15 cellular contexts compared by ENCODE assay signal in the genomic region with DNA sequence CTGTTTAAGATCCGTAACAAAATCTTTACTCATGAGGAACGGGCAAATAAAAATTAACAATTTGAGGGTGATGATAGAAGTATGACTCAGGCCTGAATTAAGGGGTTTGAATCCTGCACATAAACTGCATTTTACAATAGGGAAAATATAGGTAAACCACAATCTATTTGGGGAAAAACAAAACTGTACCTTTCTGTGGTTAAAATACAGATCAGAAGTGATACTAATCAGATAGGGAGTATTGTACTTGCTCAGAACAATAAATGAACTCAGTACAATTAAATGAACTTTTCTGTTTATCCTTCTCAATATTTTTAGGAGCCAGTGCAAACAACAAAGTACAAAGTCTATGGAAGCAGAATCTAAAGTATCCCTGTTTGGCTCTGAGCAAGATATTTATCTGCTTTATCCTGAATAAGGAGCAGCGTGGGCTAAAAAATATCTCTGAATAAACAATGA.
DNase-seq lines count a peak whose midpoint lies in the region; ATAC-seq and TF ChIP-seq lines count a peak whose summit lies in the region.
"Had no signal": no experiment of that assay in that cellular context is flagged by ENCODE, and none has a peak within 500 bp of the region (broad histone marks: within the 10 kb centered on the region; RNA-seq: fewer than 3 reads in every experiment).

No MANE protein-coding gene starts in this region.

- WGBS in SK-N-SH (ENCODE audit: low lambda C conversion rate), result 63% methylated on average over 3 of the region's 3 CpGs
- WGBS in liver, result 27% methylated on average over 3 of the region's 3 CpGs

- no peak for TF ChIP-seq EP300 in SK-N-SH (IDR thresholded peaks at IDR 0.05; ENCODE audit: borderline replicate concordance in 1 of 2, low read depth in 1 of 2, low read length in 1 of 2)

- POLR2A ChIA-PET in SK-N-SH (lab: Yijun Ruan, JAX), result no interaction called here
- POLR2A ChIA-PET in OCI-LY7 (lab: Charles Lee), result no interaction called here

- H3K4me1 ChIP-seq in SK-N-SH (ENCODE audit: control insufficient read depth in 1 of 2, insufficient read depth in 2 of 2, low read depth in 1 of 2, low read length in 1 of 2), result no peaks in the 10 kb centered on the region
- H3K4me1 ChIP-seq in liver (ENCODE audit: control insufficient read depth in 4 of 4, insufficient read depth in 4 of 4, low read length in 3 of 4), result peaks cover 6 to 33% (median 23%) of the 10 kb centered on the region in 4 donors
- H3K4me1 ChIP-seq in OCI-LY7 (ENCODE audit: insufficient read depth, low read length, poor library complexity, severe bottlenecking), result no peaks in the 10 kb centered on the region

- H3K9ac ChIP-seq in SK-N-SH (no peak overlapping the region), liver (ENCODE audit: low read depth in 1 of 2, low read length in 2 of 2) (no peak overlapping the region)

- no peaks in the 10 kb centered on the region for H3F3A ChIP-seq in SK-N-SH (replicated peaks; ENCODE audit: insufficient read depth)

- TF ChIP-seq RAD21 in SK-N-SH (IDR thresholded peaks at IDR 0.05; ENCODE audit: low read length) (no peak), liver (IDR thresholded peaks at IDR 0.05) (peak in 1 of 2 donors; percentile 50)

- ATAC-seq in SK-N-SH treated with all-trans-retinoic acid at 6 μM for 48 hours (no peak), omental fat pad (ENCODE audit: low FRiP score) (no peak)

- H2AFZ ChIP-seq in SK-N-SH (ENCODE audit: low read depth) (0 out of 2 replicates have a peak overlapping the region, but pooled peaks have one; percentile 4), OCI-LY7 (ENCODE audit: low read length) (no peak overlapping the region)

- H3K27ac ChIP-seq in SK-N-SH (ENCODE audit: low read depth in 2 of 2, low read length in 1 of 2), result no peak overlapping the region
- H3K27ac ChIP-seq in VCaP, result peak overlapping the region; percentile 99
- peak overlapping the region; percentile 38 to 55 for H3K27ac ChIP-seq in liver (ENCODE audit: low read depth in 1 of 2, low read length in 2 of 2)
- H3K27ac ChIP-seq in coronary artery, result no peak overlapping the region
- H3K27ac ChIP-seq in OCI-LY7 (ENCODE audit: low read depth, low read length, poor library complexity, severe bottlenecking), result no peak overlapping the region
- H3K27ac ChIP-seq: HL-60 had no signal

- H3K9me2 ChIP-seq in SK-N-SH (no peaks in the 10 kb centered on the region), OCI-LY7 (ENCODE audit: insufficient read depth, low read length) (no peaks in the 10 kb centered on the region)

- no peaks in the 10 kb centered on the region for H3K27me3 ChIP-seq in SK-N-SH (ENCODE audit: insufficient read depth)
- no peaks in the 10 kb centered on the region for H3K27me3 ChIP-seq in liver (ENCODE audit: control insufficient read depth in 4 of 4, insufficient read depth in 4 of 4, low read length in 3 of 4)
- no peaks in the 10 kb centered on the region for H3K27me3 ChIP-seq in H7 (ENCODE audit: control insufficient read depth, insufficient read depth, low read length)

- H4K20me1 ChIP-seq in SK-N-SH (ENCODE audit: insufficient read depth), result no peaks in the 10 kb centered on the region
- H4K20me1 ChIP-seq in OCI-LY7 (ENCODE audit: insufficient read depth, low read length), result no peaks in the 10 kb centered on the region

- H3K79me2 ChIP-seq in SK-N-SH (ENCODE audit: insufficient read depth), result no peaks in the 10 kb centered on the region
- no peaks in the 10 kb centered on the region for H3K79me2 ChIP-seq in OCI-LY7 (ENCODE audit: insufficient read depth, low read depth, low read length)

- CTCF ChIA-PET in SK-N-SH (lab: Yijun Ruan, JAX), result no interaction called here
- CTCF ChIA-PET in OCI-LY7 (lab: Charles Lee; ENCODE audit: unreplicated experiment), result no interaction called here

- H3K9me3 ChIP-seq in SK-N-SH, result no peaks in the 10 kb centered on the region
- no peaks in the 10 kb centered on the region for H3K9me3 ChIP-seq in liver (ENCODE audit: control insufficient read depth in 4 of 4, low read length in 3 of 4)
- no peaks in the 10 kb centered on the region for H3K9me3 ChIP-seq in OCI-LY7 (ENCODE audit: low read length)

- DNase-seq in SK-N-SH (no peak), coronary artery (ENCODE audit: low spot score) (no peak), H7 (no peak), omental fat pad (ENCODE audit: low spot score) (no peak), OCI-LY7 (ENCODE audit: low spot score) (no peak)
- DNase-seq: HCEC 1CT, KBM-7, NCI-H1417 treated with DMSO at 0.1 percent for 48 hours, NCI-H2029 treated with DMSO at 0.1 percent for 48 hours, NCI-H510A treated with DMSO at 0.1 percent for 48 hours, RPMI8226 had no signal

- no TSS peak for BruUV-seq in OCI-LY7 (replicated peaks; lab: Mats Ljungman, UMichigan)

- no peak overlapping the region for H3K4me3 ChIP-seq in SK-N-SH (ENCODE audit: low read depth in 2 of 2, low read length in 1 of 2)
- H3K4me3 ChIP-seq in liver (ENCODE audit: low read depth in 1 of 3, low read length in 3 of 3), result no peak overlapping the region
- no peak overlapping the region for H3K4me3 ChIP-seq in coronary artery
- no peak overlapping the region for H3K4me3 ChIP-seq in H7 (ENCODE audit: insufficient read depth, low read depth, low read length)
- no peak overlapping the region for H3K4me3 ChIP-seq in OCI-LY7 (ENCODE audit: low read depth, low read length, poor library complexity, severe bottlenecking)

- H3K36me3 ChIP-seq in SK-N-SH (replicated peaks in 1 of 2; ENCODE audit: control insufficient read depth in 1 of 2, insufficient read depth in 2 of 2, low read length in 1 of 2), result no peaks in the 10 kb centered on the region
- H3K36me3 ChIP-seq in liver (ENCODE audit: control insufficient read depth in 4 of 4, insufficient read depth in 3 of 4, low read depth in 1 of 4, low read length in 3 of 4), result no peaks in the 10 kb centered on the region
- H3K36me3 ChIP-seq in H7 (replicated peaks; ENCODE audit: control insufficient read depth, insufficient read depth, low read length), result no peaks in the 10 kb centered on the region
- peaks cover 45% of the 10 kb centered on the region for H3K36me3 ChIP-seq in OCI-LY7 (ENCODE audit: insufficient read depth, low read length)

- intact Hi-C loops in OCI-LY7 (cut with micrococcal nuclease; ENCODE audit: unreplicated experiment), result no loop called here

- H3K4me2 ChIP-seq in SK-N-SH (no peak overlapping the region), OCI-LY7 (ENCODE audit: low read length) (no peak overlapping the region)

- TF ChIP-seq CTCF in SK-N-SH (IDR thresholded peaks at IDR 0.05), result no peak
- TF ChIP-seq CTCF in VCaP (conservative IDR thresholded peaks at IDR 0.05), result no peak
- TF ChIP-seq CTCF in liver (IDR thresholded peaks at IDR 0.05; ENCODE audit: low read depth, low read length, missing input control), result no peak
- no peak for TF ChIP-seq CTCF in coronary artery (IDR thresholded peaks at IDR 0.05)
- no peak for TF ChIP-seq CTCF in omental fat pad (IDR thresholded peaks at IDR 0.05)
- TF ChIP-seq CTCF in OCI-LY7 (conservative IDR thresholded peaks at IDR 0.05; ENCODE audit: low read length), result no peak

TF ChIP-seq in SK-N-SH, 30 proteins besides CTCF, POLR2A, EP300 and RAD21 (continues in another document):
- TF ChIP-seq JUND (IDR thresholded peaks at IDR 0.05), result no peak
- TF ChIP-seq RXRA (IDR thresholded peaks at IDR 0.05; ENCODE audit: borderline replicate concordance, low read depth), result no peak
- TF ChIP-seq SIN3A (IDR thresholded peaks at IDR 0.05; ENCODE audit: borderline replicate concordance, low read depth, low read length), result no peak
- TF ChIP-seq FOXJ3 (CRISPR knock-in tag; IDR thresholded peaks at IDR 0.05), result no peak
- TF ChIP-seq MEF2A (IDR thresholded peaks at IDR 0.05; ENCODE audit: borderline replicate concordance, low read depth), result no peak
- TF ChIP-seq, protein P1, sequence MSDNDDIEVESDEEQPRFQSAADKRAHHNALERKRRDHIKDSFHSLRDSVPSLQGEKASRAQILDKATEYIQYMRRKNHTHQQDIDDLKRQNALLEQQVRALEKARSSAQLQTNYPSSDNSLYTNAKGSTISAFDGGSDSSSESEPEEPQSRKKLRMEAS (IDR thresholded peaks at IDR 0.05; ENCODE audit: low read depth), result no peak

TF ChIP-seq in SK-N-SH treated with all-trans-retinoic acid at 6 μM for 48 hours, 23 proteins besides CTCF, POLR2A, EP300 and RAD21 (continues in another document):
- TF ChIP-seq ZFP30 (CRISPR knock-in tag; IDR thresholded peaks at IDR 0.05) (no peak), SNAI2 (CRISPR knock-in tag; IDR thresholded peaks at IDR 0.05) (no peak), CSDC2 (CRISPR knock-in tag; IDR thresholded peaks at IDR 0.05) (no peak), ESRRG (CRISPR knock-in tag; IDR thresholded peaks at IDR 0.05) (no peak)
- TF ChIP-seq, protein P2, sequence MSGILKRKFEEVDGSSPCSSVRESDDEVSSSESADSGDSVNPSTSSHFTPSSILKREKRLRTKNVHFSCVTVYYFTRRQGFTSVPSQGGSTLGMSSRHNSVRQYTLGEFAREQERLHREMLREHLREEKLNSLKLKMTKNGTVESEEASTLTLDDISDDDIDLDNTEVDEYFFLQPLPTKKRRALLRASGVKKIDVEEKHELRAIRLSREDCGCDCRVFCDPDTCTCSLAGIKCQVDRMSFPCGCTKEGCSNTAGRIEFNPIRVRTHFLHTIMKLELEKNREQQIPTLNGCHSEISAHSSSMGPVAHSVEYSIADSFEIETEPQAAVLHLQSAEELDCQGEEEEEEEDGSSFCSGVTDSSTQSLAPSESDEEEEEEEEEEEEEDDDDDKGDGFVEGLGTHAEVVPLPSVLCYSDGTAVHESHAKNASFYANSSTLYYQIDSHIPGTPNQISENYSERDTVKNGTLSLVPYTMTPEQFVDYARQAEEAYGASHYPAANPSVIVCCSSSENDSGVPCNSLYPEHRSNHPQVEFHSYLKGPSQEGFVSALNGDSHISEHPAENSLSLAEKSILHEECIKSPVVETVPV (CRISPR knock-in tag; IDR thresholded peaks at IDR 0.05), result no peak

TF ChIP-seq in liver, 16 proteins besides CTCF, POLR2A, EP300 and RAD21 (continues in another document):
- no peak for TF ChIP-seq NR2F2 (IDR thresholded peaks at IDR 0.05)
- peak; percentile 86 for TF ChIP-seq HNF4G (IDR thresholded peaks at IDR 0.05)
- TF ChIP-seq SP1 (IDR thresholded peaks at IDR 0.05), result peak; percentile 72
- peak; percentile 98 to 99 for TF ChIP-seq HNF4A (conservative IDR thresholded peaks at IDR 0.05)
- peak; percentile 74 to 78 for TF ChIP-seq RXRA (IDR thresholded peaks at IDR 0.05)
- TF ChIP-seq JUND (IDR thresholded peaks at IDR 0.05), result peak; percentile 46 to 82
- no peak for TF ChIP-seq GABPA (IDR thresholded peaks at IDR 0.05 in 1 of 2, conservative IDR thresholded peaks at IDR 0.05 in 1 of 2)
- TF ChIP-seq, protein P1 (IDR thresholded peaks at IDR 0.05), result no peak

Comparison
In these comparisons a context has a peak if more than half of its experiments do, and no peak if none do; other contexts are left out.
1. H3K27ac ChIP-seq: peak in VCaP (single experiment) and liver (2 of 2); none in SK-N-SH (0 of 2), coronary artery (0 of 2) and OCI-LY7 (single experiment).